1 cellular context compared by ENCODE assay signal in genomic region chr3:185585862-185586643, GRCh38.
TF ChIP-seq lines count a peak whose summit lies in the region.

TSS of gene SENP2 (plus strand) at chr3:185586295. CDS start at chr3:185586414, 119 bp downstream.

TF ChIP-seq in HepG2, 621 proteins besides CTCF, POLR2A, EP300 and RAD21 (continued from another document and continues in another):
- 0 out of 2 replicates have a peak, but pooled peaks have one; percentile 57 for TF ChIP-seq ZNF142 (CRISPR knock-in tag; IDR thresholded peaks at IDR 0.05)
- TF ChIP-seq ZNF451 (CRISPR knock-in tag; IDR thresholded peaks at IDR 0.05) = 0 out of 2 replicates have a peak, but pooled peaks have one; percentile 36
- no peak for TF ChIP-seq ZSCAN20 (CRISPR knock-in tag; IDR thresholded peaks at IDR 0.05; ENCODE audit: borderline replicate concordance)
- TF ChIP-seq MTA1 (CRISPR knock-in tag; IDR thresholded peaks at IDR 0.05; ENCODE audit: borderline replicate concordance) = peak; percentile 64; the same call in 1 of the 2 replicates
- peak; percentile 48; the same call in 1 of the 2 replicates for TF ChIP-seq MEIS1 (CRISPR knock-in tag; IDR thresholded peaks at IDR 0.05; ENCODE audit: borderline replicate concordance)
- 0 out of 2 replicates have a peak, but pooled peaks have one; percentile 42 for TF ChIP-seq TEF (CRISPR knock-in tag; IDR thresholded peaks at IDR 0.05)
- TF ChIP-seq ZNF580 (CRISPR knock-in tag; IDR thresholded peaks at IDR 0.05; ENCODE audit: borderline replicate concordance, low read depth) = peak; percentile 64; the same call in 1 of the 2 replicates
- TF ChIP-seq ZNF232 (CRISPR knock-in tag; IDR thresholded peaks at IDR 0.05; ENCODE audit: borderline replicate concordance) = no peak; the same call in 1 of the 2 replicates
- TF ChIP-seq ASH2L (IDR thresholded peaks at IDR 0.05; ENCODE audit: insufficient read length, low read depth, low read length) = peak; percentile 85
- peak; percentile 86 for TF ChIP-seq HDAC1 (CRISPR knock-in tag; IDR thresholded peaks at IDR 0.05)
- TF ChIP-seq MAX (IDR thresholded peaks at IDR 0.05) = peak; percentile 86
- TF ChIP-seq HMGXB3 (CRISPR knock-in tag; IDR thresholded peaks at IDR 0.05; ENCODE audit: borderline replicate concordance) = peak; percentile 39; the same call in 1 of the 2 replicates
- no peak for TF ChIP-seq CEBPB (IDR thresholded peaks at IDR 0.05; ENCODE audit: borderline replicate concordance, low read depth, low read length)
- peak; percentile 39 for TF ChIP-seq XRCC5 (optimal IDR thresholded peaks at IDR 0.05; ENCODE audit: low read length)
- peak; percentile 20; the same call in 1 of the 2 replicates for TF ChIP-seq ZHX2 (IDR thresholded peaks at IDR 0.05; ENCODE audit: low read depth)
- TF ChIP-seq ZHX2 (CRISPR knock-in tag; IDR thresholded peaks at IDR 0.05; ENCODE audit: borderline replicate concordance) = 0 out of 2 replicates have a peak, but pooled peaks have one; percentile 43
- TF ChIP-seq RARG (CRISPR knock-in tag; IDR thresholded peaks at IDR 0.05; ENCODE audit: low read depth) = no peak
- peak; percentile 24; the same call in 1 of the 2 replicates for TF ChIP-seq MXD3 (CRISPR knock-in tag; IDR thresholded peaks at IDR 0.05)
- peak; percentile 28; the same call in 1 of the 2 replicates for TF ChIP-seq ZZZ3 (CRISPR knock-in tag; IDR thresholded peaks at IDR 0.05; ENCODE audit: borderline replicate concordance)
- peak; percentile 32; the same call in 1 of the 2 replicates for TF ChIP-seq FOXP4 (CRISPR knock-in tag; IDR thresholded peaks at IDR 0.05)
- TF ChIP-seq MIXL1 (CRISPR knock-in tag; IDR thresholded peaks at IDR 0.05) = no peak
- 0 out of 2 replicates have a peak, but pooled peaks have one; percentile 59 for TF ChIP-seq ARNT2 (CRISPR knock-in tag; IDR thresholded peaks at IDR 0.05; ENCODE audit: low read depth)
- no peak for TF ChIP-seq ZMAT5 (CRISPR knock-in tag; IDR thresholded peaks at IDR 0.05; ENCODE audit: borderline replicate concordance, low read depth)
- TF ChIP-seq SMARCC2 (IDR thresholded peaks at IDR 0.05) = no peak
- TF ChIP-seq DNMT1 (CRISPR knock-in tag; IDR thresholded peaks at IDR 0.05) = no peak
- TF ChIP-seq TARDBP (CRISPR knock-in tag; IDR thresholded peaks at IDR 0.05) = peak; percentile 27; the same call in 1 of the 2 replicates
- TF ChIP-seq HINFP (CRISPR knock-in tag; IDR thresholded peaks at IDR 0.05; ENCODE audit: low read depth) = no peak
- peak; percentile 97 for TF ChIP-seq MXI1 (IDR thresholded peaks at IDR 0.05; ENCODE audit: borderline replicate concordance, low read depth, low read length)
- no peak for TF ChIP-seq ZNF558 (CRISPR knock-in tag; IDR thresholded peaks at IDR 0.05; ENCODE audit: borderline replicate concordance)
